In genomic region chrY:21028506-21028905, GRCh38 we compare ENCODE assay signal across 29 cellular contexts.
"Had no signal": no experiment of that assay in that cellular context is flagged by ENCODE, and none has a peak within 500 bp of the region (broad histone marks: within the 10 kb centered on the region; RNA-seq: fewer than 3 reads in every experiment).

No MANE protein-coding gene starts in this region.

- H3K27ac ChIP-seq: epithelial cell of prostate, esophagus squamous epithelium, gastroesophageal sphincter, heart right ventricle, WERI-Rb-1 had no signal

- H3K27me3 ChIP-seq: esophagus squamous epithelium, gastroesophageal sphincter, heart right ventricle had no signal

- H3K4me3 Mint-ChIP-seq: activated B cell treated with CpG ODN at 0.5 μM for 24 hours; activated CD4-positive, alpha-beta T cell treated with anti-CD3 and anti-CD28 coated beads, Interleukin-2, amount 10 ng/mL, durations not matched to agents 24 days and 14 days; activated CD8-positive, alpha-beta memory T cell treated with anti-CD3 and anti-CD28 coated beads, Interleukin-2, amount 10 ng/mL, durations not matched to agents 7 days and 5 days; activated CD8-positive, alpha-beta T cell treated with anti-CD3 and anti-CD28 coated beads, Interleukin-2, amount 10 ng/mL, durations not matched to agents 7 days and 5 days; activated naive CD4-positive, alpha-beta T cell treated with anti-CD3 and anti-CD28 coated beads, Interleukin-2, amount 10 ng/mL, durations not matched to agents 7 days and 5 days; activated naive CD8-positive, alpha-beta T cell had no signal

- H3K4me3 ChIP-seq: esophagus squamous epithelium, gastroesophageal sphincter, heart right ventricle had no signal

- H3K36me3 ChIP-seq: esophagus squamous epithelium, gastroesophageal sphincter, heart right ventricle, WERI-Rb-1 had no signal

- H3K36me3 Mint-ChIP-seq: activated CD8-positive, alpha-beta memory T cell treated with anti-CD3 and anti-CD28 coated beads, Interleukin-2, amount 10 ng/mL, durations not matched to agents 7 days and 5 days; activated naive CD8-positive, alpha-beta T cell; T-cell had no signal

- H3K9me3 ChIP-seq: esophagus squamous epithelium, gastroesophageal sphincter, heart right ventricle had no signal

- H3K27ac Mint-ChIP-seq: activated B cell treated with CpG ODN at 0.5 μM for 24 hours; activated CD4-positive, alpha-beta T cell treated with anti-CD3 and anti-CD28 coated beads, Interleukin-2, amount 10 ng/mL, durations not matched to agents 24 days and 14 days; activated CD8-positive, alpha-beta memory T cell treated with anti-CD3 and anti-CD28 coated beads, Interleukin-2, amount 10 ng/mL, durations not matched to agents 7 days and 5 days; activated CD8-positive, alpha-beta T cell treated with anti-CD3 and anti-CD28 coated beads, Interleukin-2, amount 10 ng/mL, durations not matched to agents 7 days and 5 days; activated naive CD4-positive, alpha-beta T cell treated with anti-CD3 and anti-CD28 coated beads, Interleukin-2, amount 10 ng/mL, durations not matched to agents 7 days and 5 days; activated naive CD8-positive, alpha-beta T cell; activated T-helper 1 cell treated with anti-CD3 and anti-CD28 coated beads, Interleukin-12 subunit alpha, Interleukin-12 subunit beta, Interleukin-2, Interleukin-4 antibody, amounts not matched to agents 30 ng/mL and 10 ng/mL and 1 ng/mL, durations not matched to agents 14 hours and 24 hours and 36 hours; activated T-helper 2 cell treated with anti-CD3 and anti-CD28 coated beads, Interferon-gamma antibody, Interleukin-2, Interleukin-4, amounts not matched to agents 10 μg/mL and 5 μg/mL and 100 μg/mL, durations not matched to agents 14 hours and 24 hours and 36 hours; T-cell; T-helper 1 cell treated with Interleukin-12 subunit alpha and Interleukin-12 subunit beta and Interleukin-4 antibody, amounts not matched to agents 30 μg/mL and 1 μg/mL, for 36 hours had no signal

- ATAC-seq: activated CD4-positive, CD25-positive, alpha-beta regulatory T cell treated with anti-CD3 and anti-CD28 coated beads, Interleukin-2, amount 50 U/mL, for 24 hours; activated CD8-positive, alpha-beta memory T cell treated with anti-CD3 and anti-CD28 coated beads, Interleukin-2, amount 10 ng/mL, durations not matched to agents 7 days and 5 days; activated CD8-positive, alpha-beta T cell treated with anti-CD3 and anti-CD28 coated beads, Interleukin-2, amount 10 ng/mL, durations not matched to agents 7 days and 5 days; gastroesophageal sphincter; heart right ventricle; T-cell had no signal

- DNase-seq: activated B cell treated with CpG ODN at 0.5 μM for 24 hours; activated CD4-positive, alpha-beta T cell treated with anti-CD3 and anti-CD28 coated beads, Interleukin-2, amount 10 ng/mL, durations not matched to agents 24 days and 14 days; activated CD4-positive, alpha-beta T cell treated with anti-CD3 and anti-CD28 coated beads, Interleukin-2, amount 50 U/mL, for 4 hours; activated CD8-positive, alpha-beta memory T cell treated with anti-CD3 and anti-CD28 coated beads, Interleukin-2, amount 10 ng/mL, durations not matched to agents 7 days and 5 days; activated CD8-positive, alpha-beta memory T cell treated with anti-CD3 and anti-CD28 coated beads, Interleukin-2, amount 50 U/mL, for 4 hours; activated CD8-positive, alpha-beta T cell treated with anti-CD3 and anti-CD28 coated beads, Interleukin-2, amount 10 ng/mL, durations not matched to agents 7 days and 5 days; activated effector memory CD4-positive, alpha-beta T cell treated with anti-CD3 and anti-CD28 coated beads, Interleukin-2, amount 50 U/mL, for 16 hours; activated naive CD4-positive, alpha-beta T cell treated with anti-CD3 and anti-CD28 coated beads, Interleukin-2, amount 10 ng/mL, durations not matched to agents 7 days and 5 days; activated T-cell treated with anti-CD3 and anti-CD28 coated beads, Interleukin-2, amount 50 U/mL, for 1 hour; activated T-cell treated with anti-CD3 and anti-CD28 coated beads, Interleukin-2, amount 50 U/mL, for 48 hours; amniotic stem cell; anterior cingulate cortex; caudate nucleus; cortex of kidney; effector CD8-positive, alpha-beta T cell; esophagus squamous epithelium; foreskin melanocyte; heart right ventricle; SW 1271; T-cell; T1000; WERI-Rb-1 had no signal

- H3K9me3 Mint-ChIP-seq: activated B cell treated with CpG ODN at 0.5 μM for 24 hours; activated CD4-positive, alpha-beta T cell treated with anti-CD3 and anti-CD28 coated beads, Interleukin-2, amount 10 ng/mL, durations not matched to agents 24 days and 14 days; activated T-helper 1 cell treated with anti-CD3 and anti-CD28 coated beads, Interleukin-12 subunit alpha, Interleukin-12 subunit beta, Interleukin-2, Interleukin-4 antibody, amounts not matched to agents 30 ng/mL and 10 ng/mL and 1 ng/mL, durations not matched to agents 14 hours and 24 hours and 36 hours; activated T-helper 2 cell treated with anti-CD3 and anti-CD28 coated beads, Interferon-gamma antibody, Interleukin-2, Interleukin-4, amounts not matched to agents 10 μg/mL and 5 μg/mL and 100 μg/mL, durations not matched to agents 14 hours and 24 hours and 36 hours; T-cell had no signal

- H3K27me3 Mint-ChIP-seq: activated B cell treated with CpG ODN at 0.5 μM for 24 hours; activated CD4-positive, alpha-beta T cell treated with anti-CD3 and anti-CD28 coated beads, Interleukin-2, amount 10 ng/mL, durations not matched to agents 24 days and 14 days; activated CD8-positive, alpha-beta memory T cell treated with anti-CD3 and anti-CD28 coated beads, Interleukin-2, amount 10 ng/mL, durations not matched to agents 7 days and 5 days; activated naive CD4-positive, alpha-beta T cell treated with anti-CD3 and anti-CD28 coated beads, Interleukin-2, amount 10 ng/mL, durations not matched to agents 7 days and 5 days; activated naive CD8-positive, alpha-beta T cell; T-cell had no signal

- H3K4me1 ChIP-seq: esophagus squamous epithelium, gastroesophageal sphincter, heart right ventricle had no signal
